ENCODE assay signal across 8 cellular contexts in genomic region chr17:30116661-30117547, GRCh38. TPM values are rescaled to one million over a fixed set of nuclear protein-coding genes. Genes with fewer than 3 reads are reported as not detected.
DNase-seq lines count a peak whose midpoint lies in the region; ATAC-seq and TF ChIP-seq lines count a peak whose summit lies in the region.

A gene with protein sequence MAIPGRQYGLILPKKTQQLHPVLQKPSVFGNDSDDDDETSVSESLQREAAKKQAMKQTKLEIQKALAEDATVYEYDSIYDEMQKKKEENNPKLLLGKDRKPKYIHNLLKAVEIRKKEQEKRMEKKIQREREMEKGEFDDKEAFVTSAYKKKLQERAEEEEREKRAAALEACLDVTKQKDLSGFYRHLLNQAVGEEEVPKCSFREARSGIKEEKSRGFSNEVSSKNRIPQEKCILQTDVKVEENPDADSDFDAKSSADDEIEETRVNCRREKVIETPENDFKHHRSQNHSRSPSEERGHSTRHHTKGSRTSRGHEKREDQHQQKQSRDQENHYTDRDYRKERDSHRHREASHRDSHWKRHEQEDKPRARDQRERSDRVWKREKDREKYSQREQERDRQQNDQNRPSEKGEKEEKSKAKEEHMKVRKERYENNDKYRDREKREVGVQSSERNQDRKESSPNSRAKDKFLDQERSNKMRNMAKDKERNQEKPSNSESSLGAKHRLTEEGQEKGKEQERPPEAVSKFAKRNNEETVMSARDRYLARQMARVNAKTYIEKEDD (plus strand): TSS chr17:30116816. CDS start chr17:30116844, 28 bp downstream.

- H3K27ac Mint-ChIP-seq in GM23338 = peak within 1 kb of the TSS; percentile 100
- H3K27ac Mint-ChIP-seq in activated T-helper 17 cell treated with anti-CD3 and anti-CD28 coated beads, Interleukin-2, amount 50 U/mL, for 72 hours = peak within 1 kb of the TSS; percentile 99
- H3K27ac Mint-ChIP-seq in naive thymus-derived CD4-positive, alpha-beta T cell = peak within 1 kb of the TSS; percentile 97 to 100 (median 100)
- peak within 1 kb of the TSS; percentile 96 for H3K27ac Mint-ChIP-seq in stimulated activated memory B cell treated with anti-CD40 and anti-IgM and Interleukin-4, amounts not matched to agents 10 μg/mL and 1 μg/mL and 100 μg/mL, for 72 hours

- H3K9ac ChIP-seq in Loucy (ENCODE audit: low read depth, low read length, poor library complexity, severe bottlenecking) = peak within 1 kb of the TSS; percentile 96

- peak within 1 kb of the TSS; percentile 95 for H3K27ac ChIP-seq in GM23338 (ENCODE audit: low read depth)
- peak within 1 kb of the TSS; percentile 67 for H3K27ac ChIP-seq in RWPE2 (ENCODE audit: poor library complexity, severe bottlenecking)
- H3K27ac ChIP-seq in naive thymus-derived CD4-positive, alpha-beta T cell (ENCODE audit: low read depth, low read length) = peak within 1 kb of the TSS; percentile 97

- peak within 1 kb of the TSS; percentile 83 for H2AFZ ChIP-seq in GM23338
- H2AFZ ChIP-seq in Loucy (ENCODE audit: low read length) = peak within 1 kb of the TSS; percentile 84

- DNase-seq in DMS79 treated with DMSO at 0.1 percent for 48 hours (lab: John Stamatoyannopoulos, UW) (peak; percentile 91), GM23338 (ENCODE audit: low spot score) (peak; percentile 98), RWPE2 (ENCODE audit: low spot score) (peak; percentile 92), fibroblast of mammary gland (ENCODE audit: low read depth) (peak; percentile 97)
- peak; percentile 82 to 93 (median 90) for DNase-seq in naive thymus-derived CD4-positive, alpha-beta T cell

- H3K4me3 ChIP-seq in GM23338 (peak within 1 kb of the TSS; percentile 77), Loucy (ENCODE audit: low read length, poor library complexity, severe bottlenecking) (peak within 1 kb of the TSS; percentile 92), RWPE2 (ENCODE audit: severe bottlenecking) (peak within 1 kb of the TSS; percentile 75), fibroblast of mammary gland (ENCODE audit: control insufficient read depth, low read depth, low read length) (peak within 1 kb of the TSS; percentile 84)
- peak within 1 kb of the TSS; percentile 96 for H3K4me3 ChIP-seq in naive thymus-derived CD4-positive, alpha-beta T cell (ENCODE audit: low read length)

- intact Hi-C loops in naive thymus-derived CD4-positive, alpha-beta T cell (cut with micrococcal nuclease) = loop anchor here (1.0 to 10.0 kb wide), 14 partner anchors 174 to 1738 kb away; partner anchors contain the start of genes BLMH (in 2 of the 2), CPD (in 2 of the 2), CRLF3 (in 2 of the 2) and GOSR1 (in 2 of the 2)

- H3F3A ChIP-seq in GM23338 (replicated peaks; ENCODE audit: low read depth) (no peaks in the 10 kb centered on the region), Loucy (ENCODE audit: low read depth) (0 out of 2 replicates have a peak, but pooled peaks cover 5% of the 10 kb centered on the region)

- peak within 1 kb of the TSS; percentile 92 for H3K4me3 Mint-ChIP-seq in GM23338
- peak within 1 kb of the TSS; percentile 87 for H3K4me3 Mint-ChIP-seq in activated T-helper 17 cell treated with anti-CD3 and anti-CD28 coated beads, Interleukin-2, amount 50 U/mL, for 72 hours
- H3K4me3 Mint-ChIP-seq in naive thymus-derived CD4-positive, alpha-beta T cell = peak within 1 kb of the TSS; percentile 91 to 100 (median 98)
- H3K4me3 Mint-ChIP-seq in stimulated activated memory B cell treated with anti-CD40 and anti-IgM and Interleukin-4, amounts not matched to agents 10 μg/mL and 1 μg/mL and 100 μg/mL, for 72 hours = peak within 1 kb of the TSS; percentile 89

- POLR2A ChIA-PET in naive thymus-derived CD4-positive, alpha-beta T cell (lab: Charles Lee) = interaction anchor here (0.7 to 1.8 kb wide), 5 partner anchors 9 to 175 kb away, joined by 3 to 7 read pairs (median 3); partner anchors contain the start of gene BLMH

- H3K4me2 ChIP-seq in GM23338 (peak within 1 kb of the TSS; percentile 80), Loucy (ENCODE audit: low read depth, low read length, poor library complexity, severe bottlenecking) (peak within 1 kb of the TSS; percentile 92)

- no peaks in the 10 kb centered on the region for H3K27me3 Mint-ChIP-seq in GM23338 (ENCODE audit: insufficient read depth, low read depth, poor library complexity)
- H3K27me3 Mint-ChIP-seq in activated T-helper 17 cell treated with anti-CD3 and anti-CD28 coated beads, Interleukin-2, amount 50 U/mL, for 72 hours = no peaks in the 10 kb centered on the region
- H3K27me3 Mint-ChIP-seq in naive thymus-derived CD4-positive, alpha-beta T cell = no peaks in the 10 kb centered on the region
- no peaks in the 10 kb centered on the region for H3K27me3 Mint-ChIP-seq in stimulated activated memory B cell treated with anti-CD40 and anti-IgM and Interleukin-4, amounts not matched to agents 10 μg/mL and 1 μg/mL and 100 μg/mL, for 72 hours

- peaks cover 11% of the 10 kb centered on the region; the same call in 2 of the 3 replicates for H3K4me1 Mint-ChIP-seq in GM23338
- peaks cover 22% of the 10 kb centered on the region for H3K4me1 Mint-ChIP-seq in activated T-helper 17 cell treated with anti-CD3 and anti-CD28 coated beads, Interleukin-2, amount 50 U/mL, for 72 hours
- H3K4me1 Mint-ChIP-seq in naive thymus-derived CD4-positive, alpha-beta T cell = peaks cover 20 to 57% (median 48%) of the 10 kb centered on the region in 7 donors
- peaks cover 36% of the 10 kb centered on the region for H3K4me1 Mint-ChIP-seq in stimulated activated memory B cell treated with anti-CD40 and anti-IgM and Interleukin-4, amounts not matched to agents 10 μg/mL and 1 μg/mL and 100 μg/mL, for 72 hours

- H3K9me3 Mint-ChIP-seq in GM23338 = no peaks in the 10 kb centered on the region
- no peaks in the 10 kb centered on the region for H3K9me3 Mint-ChIP-seq in activated T-helper 17 cell treated with anti-CD3 and anti-CD28 coated beads, Interleukin-2, amount 50 U/mL, for 72 hours
- H3K9me3 Mint-ChIP-seq in naive thymus-derived CD4-positive, alpha-beta T cell = no peaks in the 10 kb centered on the region
- no peaks in the 10 kb centered on the region for H3K9me3 Mint-ChIP-seq in stimulated activated memory B cell treated with anti-CD40 and anti-IgM and Interleukin-4, amounts not matched to agents 10 μg/mL and 1 μg/mL and 100 μg/mL, for 72 hours

- peaks cover 32% of the 10 kb centered on the region for H3K36me3 Mint-ChIP-seq in GM23338 (ENCODE audit: low read depth)
- H3K36me3 Mint-ChIP-seq in activated T-helper 17 cell treated with anti-CD3 and anti-CD28 coated beads, Interleukin-2, amount 50 U/mL, for 72 hours (ENCODE audit: low read depth) = peaks cover 55% of the 10 kb centered on the region
- H3K36me3 Mint-ChIP-seq in naive thymus-derived CD4-positive, alpha-beta T cell = peaks cover 3 to 16% (median 10%) of the 10 kb centered on the region in 5 donors
- H3K36me3 Mint-ChIP-seq in stimulated activated memory B cell treated with anti-CD40 and anti-IgM and Interleukin-4, amounts not matched to agents 10 μg/mL and 1 μg/mL and 100 μg/mL, for 72 hours = peaks cover 26% of the 10 kb centered on the region

- H3K36me3 ChIP-seq in GM23338 (ENCODE audit: insufficient read depth) = no peaks in the 10 kb centered on the region; the same call in 1 of the 2 replicates
- no peaks in the 10 kb centered on the region for H3K36me3 ChIP-seq in Loucy (ENCODE audit: insufficient read depth, low read length)
- peaks cover 41% of the 10 kb centered on the region for H3K36me3 ChIP-seq in RWPE2 (ENCODE audit: low read depth)
- H3K36me3 ChIP-seq in naive thymus-derived CD4-positive, alpha-beta T cell (ENCODE audit: control insufficient read depth in 2 of 3, insufficient read depth in 3 of 3, low read length in 3 of 3) = peaks cover 0 to 6% (median 3%) of the 10 kb centered on the region in 3 experiments

- peaks cover 5% of the 10 kb centered on the region for H3K4me1 ChIP-seq in GM23338 (ENCODE audit: insufficient read depth)
- peaks cover 44% of the 10 kb centered on the region for H3K4me1 ChIP-seq in Loucy (ENCODE audit: insufficient read depth, low read length, poor library complexity, severe bottlenecking)
- peaks cover 24% of the 10 kb centered on the region for H3K4me1 ChIP-seq in RWPE2 (ENCODE audit: insufficient read depth, poor library complexity, severe bottlenecking)
- peaks cover 3 to 10% of the 10 kb centered on the region in 2 donors for H3K4me1 ChIP-seq in naive thymus-derived CD4-positive, alpha-beta T cell (ENCODE audit: control insufficient read depth in 2 of 2, insufficient read depth in 2 of 2, low read length in 2 of 2)

- H3K9me3 ChIP-seq in Loucy (ENCODE audit: insufficient read depth, low read depth, low read length) (no peaks in the 10 kb centered on the region), RWPE2 (ENCODE audit: severe bottlenecking) (no peaks in the 10 kb centered on the region)
- no peaks in the 10 kb centered on the region for H3K9me3 ChIP-seq in naive thymus-derived CD4-positive, alpha-beta T cell (ENCODE audit: control insufficient read depth in 2 of 3, low read length in 3 of 3)

- H3K9me2 ChIP-seq in GM23338 (ENCODE audit: insufficient read depth) (no peaks in the 10 kb centered on the region), Loucy (replicated peaks; ENCODE audit: low read depth, low read length) (no peaks in the 10 kb centered on the region)

- no peak for TF ChIP-seq CTCF in GM23338 (conservative IDR thresholded peaks at IDR 0.05; ENCODE audit: low read depth in 2 of 2)
- TF ChIP-seq CTCF in Loucy (conservative IDR thresholded peaks at IDR 0.05; ENCODE audit: low read length) = no peak
- TF ChIP-seq CTCF in RWPE2 (IDR thresholded peaks at IDR 0.05; ENCODE audit: poor library complexity, severe bottlenecking) = no peak
- TF ChIP-seq CTCF in fibroblast of mammary gland (conservative IDR thresholded peaks at IDR 0.05; ENCODE audit: control insufficient read depth, insufficient read depth, low read depth, low read length) = no peak

- H3K79me2 ChIP-seq in GM23338 (replicated peaks; ENCODE audit: insufficient read depth) (peaks cover 51% of the 10 kb centered on the region), Loucy (ENCODE audit: insufficient read depth, low read length) (peaks cover 52% of the 10 kb centered on the region)

- H4K20me1 ChIP-seq in GM23338 (replicated peaks; ENCODE audit: insufficient read depth) = no peaks in the 10 kb centered on the region
- peaks cover 24% of the 10 kb centered on the region for H4K20me1 ChIP-seq in Loucy (ENCODE audit: insufficient read depth, low read length, poor library complexity, severe bottlenecking)

- ATAC-seq in GM23338 (peak; percentile 99), RWPE2 (ENCODE audit: low read depth) (peak; percentile 98)
- ATAC-seq in activated T-helper 17 cell treated with anti-CD3 and anti-CD28 coated beads, Interleukin-2, amount 50 U/mL, for 72 hours (replicated peaks) = peak; percentile 94
- peak; percentile 99 for ATAC-seq in naive thymus-derived CD4-positive, alpha-beta T cell
- peak; percentile 96 for ATAC-seq in stimulated activated memory B cell treated with anti-CD40 and anti-IgM and Interleukin-4, amounts not matched to agents 10 μg/mL and 1 μg/mL and 100 μg/mL, for 72 hours

- H3K27me3 ChIP-seq in GM23338 (ENCODE audit: insufficient read depth) (no peaks in the 10 kb centered on the region), Loucy (ENCODE audit: insufficient read depth, low read length, poor library complexity, severe bottlenecking) (no peaks in the 10 kb centered on the region), RWPE2 (ENCODE audit: insufficient read depth, poor library complexity, severe bottlenecking) (no peaks in the 10 kb centered on the region)
- no peaks in the 10 kb centered on the region for H3K27me3 ChIP-seq in naive thymus-derived CD4-positive, alpha-beta T cell (ENCODE audit: control insufficient read depth in 2 of 2, insufficient read depth in 2 of 2, low read length in 2 of 2)

- CTCF ChIA-PET in naive thymus-derived CD4-positive, alpha-beta T cell (lab: Charles Lee) = interaction anchor here (0.6 kb wide), 1 partner anchor 162 kb away, joined by 3 read pairs; no protein-coding TSS in a partner anchor

RNA-seq across cellular contexts. Expression of the gene that starts here (rescaled TPM):
- 5.8 and 15.7 TPM in 2 replicates for total RNA-seq in GM23338 (2014; rRNA removed; shearing (Covaris generic))
- 110 and 111 TPM in 2 replicates for polyA plus RNA-seq in GM23338 (2016; fragmentation: Nextera tagmentation; extraction: Ambion mirVana)
- total RNA-seq in activated T-helper 17 cell treated with anti-CD3 and anti-CD28 coated beads, Interleukin-2, amount 50 U/mL, for 72 hours = 10 to 100 TPM; 29.8 to 39.5 TPM
- 10 to 100 TPM; 25.6 to 34.7 (median 29.3) TPM for total RNA-seq in naive thymus-derived CD4-positive, alpha-beta T cell
- polyA plus RNA-seq in naive thymus-derived CD4-positive, alpha-beta T cell = 10 to 100 TPM; 23.3 to 31.5 TPM

Comparison
In these comparisons a context has a peak if more than half of its experiments do, and no peak if none do; other contexts are left out.
1. Peak in every context shown above with its lines: DNase-seq, ATAC-seq, H3K4me3 ChIP-seq and H3K27ac ChIP-seq.